Comparison of ENCODE assay signal across 23 cellular contexts in the genomic region with DNA sequence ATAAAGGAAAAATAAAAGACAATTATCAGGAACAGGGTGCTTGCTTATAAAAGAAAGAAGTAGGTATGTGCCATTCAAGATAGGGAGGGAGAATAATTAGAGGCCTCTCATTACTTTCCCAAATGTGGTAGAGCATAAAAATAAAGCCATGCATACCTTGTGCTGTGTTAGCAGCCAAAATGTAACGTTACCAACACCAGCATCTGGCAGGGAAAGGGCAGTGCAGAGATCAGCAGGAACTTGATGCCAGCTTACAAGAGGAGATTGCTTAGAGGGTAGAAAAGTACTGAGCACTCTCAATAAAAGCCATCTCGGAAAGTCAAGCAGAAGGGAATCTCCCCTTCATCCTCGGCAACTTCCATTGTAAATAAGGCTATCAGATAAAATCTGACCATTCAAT.
"Had no signal": no experiment of that assay in that cellular context is flagged by ENCODE, and none has a peak within 500 bp of the region (broad histone marks: within the 10 kb centered on the region; RNA-seq: fewer than 3 reads in every experiment).

No MANE protein-coding gene starts in this region.

- H3K27me3 ChIP-seq: colonic mucosa, left lung, right lobe of liver, tibial nerve, upper lobe of right lung, uterus had no signal

- H3K4me1 ChIP-seq: colonic mucosa, left lung, lower lobe of right lung, prostate gland, right lobe of liver, upper lobe of right lung, uterus had no signal

- H3K4me3 ChIP-seq: colonic mucosa, left lung, lower lobe of right lung, prostate gland, right lobe of liver, thoracic aorta, tibial nerve, upper lobe of right lung, uterus had no signal

- H3K27me3 Mint-ChIP-seq: naive thymus-derived CD8-positive, alpha-beta T cell; stimulated activated naive B cell treated with anti-CD40 and anti-IgM and Interleukin-4, amounts not matched to agents 10 μg/mL and 1 μg/mL and 100 μg/mL, for 72 hours; stimulated activated naive CD8-positive, alpha-beta T cell treated with anti-CD3 and anti-CD28 coated beads, Interleukin-15, Interleukin-2, amounts not matched to agents 100 ng/mL and 50 ng/mL, for 24 hours had no signal

- H3K9me3 Mint-ChIP-seq: nephron progenitor cell; stimulated activated naive CD8-positive, alpha-beta T cell treated with anti-CD3 and anti-CD28 coated beads, Interleukin-15, Interleukin-2, amounts not matched to agents 100 ng/mL and 50 ng/mL, for 24 hours had no signal

- H3K27ac ChIP-seq: colonic mucosa, left lung, lower lobe of right lung, prostate gland, right lobe of liver, tibial nerve, upper lobe of right lung, uterus had no signal

- DNase-seq: colonic mucosa; dermis blood vessel endothelial cell; effector memory CD4-positive, alpha-beta T cell; erythroblast; head of caudate nucleus; hippocampal formation; left cardiac atrium; left lung; lower lobe of right lung; naive thymus-derived CD8-positive, alpha-beta T cell; nephron progenitor cell; nucleus accumbens; right lobe of liver; small intestine; stimulated activated CD4-positive, alpha-beta T cell treated with anti-CD3 and anti-CD28 coated beads, Interleukin-15, amount 100 ng/mL, for 24 hours; stimulated activated CD4-positive, alpha-beta T cell treated with anti-CD3 and anti-CD28 coated beads, Interleukin-2, amount 100 ng/mL, for 48 hours; stimulated activated naive B cell treated with anti-CD40 and anti-IgM and Interleukin-4, amounts not matched to agents 10 μg/mL and 1 μg/mL and 100 μg/mL, for 72 hours; upper lobe of right lung; uterus had no signal

- H3K4me3 Mint-ChIP-seq: naive thymus-derived CD8-positive, alpha-beta T cell; nephron progenitor cell; stimulated activated naive B cell treated with anti-CD40 and anti-IgM and Interleukin-4, amounts not matched to agents 10 μg/mL and 1 μg/mL and 100 μg/mL, for 72 hours; stimulated activated naive CD8-positive, alpha-beta T cell treated with anti-CD3 and anti-CD28 coated beads, Interleukin-15, Interleukin-2, amounts not matched to agents 100 ng/mL and 50 ng/mL, for 24 hours had no signal

- ATAC-seq: left lung; lower lobe of right lung; naive thymus-derived CD8-positive, alpha-beta T cell; right lobe of liver; stimulated activated naive B cell treated with anti-CD40 and anti-IgM and Interleukin-4, amounts not matched to agents 10 μg/mL and 1 μg/mL and 100 μg/mL, for 72 hours; upper lobe of right lung had no signal

- H3K9me3 ChIP-seq: colonic mucosa, left lung, lower lobe of right lung, prostate gland, right lobe of liver, thoracic aorta, tibial nerve, upper lobe of right lung, uterus had no signal

- H3K36me3 ChIP-seq: colonic mucosa, left lung, lower lobe of right lung, prostate gland, right lobe of liver, thoracic aorta, tibial nerve, upper lobe of right lung, uterus had no signal

- H3K27ac Mint-ChIP-seq: naive thymus-derived CD8-positive, alpha-beta T cell; nephron progenitor cell; stimulated activated naive B cell treated with anti-CD40 and anti-IgM and Interleukin-4, amounts not matched to agents 10 μg/mL and 1 μg/mL and 100 μg/mL, for 72 hours; stimulated activated naive CD8-positive, alpha-beta T cell treated with anti-CD3 and anti-CD28 coated beads, Interleukin-15, Interleukin-2, amounts not matched to agents 100 ng/mL and 50 ng/mL, for 24 hours had no signal

- H3K4me1 Mint-ChIP-seq: stimulated activated naive B cell treated with anti-CD40 and anti-IgM and Interleukin-4, amounts not matched to agents 10 μg/mL and 1 μg/mL and 100 μg/mL, for 72 hours had no signal
